1 cellular context compared by ENCODE assay signal in genomic region chr6:89509719-89510339, GRCh38.
TF ChIP-seq lines count a peak whose summit lies in the region.

No MANE protein-coding gene starts in this region.

TF ChIP-seq in K562, 482 proteins besides CTCF, POLR2A, EP300 and RAD21 (continued from another document):
- TF ChIP-seq PBX2 (CRISPR knock-in tag; IDR thresholded peaks at IDR 0.05; ENCODE audit: low read depth) (peak; percentile 35; the same call in 1 of the 2 replicates), PBX2 (tag; conservative IDR thresholded peaks at IDR 0.05; ENCODE audit: low read depth) (peak; percentile 80), FOXA3 (CRISPR knock-in tag; conservative IDR thresholded peaks at IDR 0.05 in 1 of 2, IDR thresholded peaks at IDR 0.05 in 1 of 2) (peak in 1 of 2 experiments; percentile 63; a peak in 1 of 4 replicates), TAF1 (IDR thresholded peaks at IDR 0.05; ENCODE audit: control insufficient read depth, extremely low read depth, insufficient read depth, low read length, severe bottlenecking) (no peak), POLR3A (IDR thresholded peaks at IDR 0.05; ENCODE audit: borderline replicate concordance, extremely low read depth, insufficient read depth, insufficient read length) (no peak), FOXJ2 (tag; IDR thresholded peaks at IDR 0.05) (peak; percentile 92), MAFF (IDR thresholded peaks at IDR 0.05; ENCODE audit: low read length) (peak; percentile 1; the same call in 1 of the 2 replicates), ZNF212 (CRISPR knock-in tag; IDR thresholded peaks at IDR 0.05) (no peak), TFE3 (CRISPR knock-in tag; IDR thresholded peaks at IDR 0.05) (peak; percentile 38; the same call in 1 of the 2 replicates), MAZ (CRISPR knock-in tag; conservative IDR thresholded peaks at IDR 0.05 in 1 of 2, IDR thresholded peaks at IDR 0.05 in 1 of 2) (0 out of 4 replicates have a peak, but pooled peaks of 1 of the 2 experiments have one; percentile 18), NFIC (IDR thresholded peaks at IDR 0.05) (peak; percentile 66), MAFG (tag; conservative IDR thresholded peaks at IDR 0.05) (peak; percentile 67), ZC3H11A (IDR thresholded peaks at IDR 0.05; ENCODE audit: low read depth, low read length) (no peak), NR2C2 (CRISPR knock-in tag; IDR thresholded peaks at IDR 0.05) (no peak), NR2C2 (tag; IDR thresholded peaks at IDR 0.05) (peak; percentile 59; the same call in 1 of the 2 replicates), ZNF263 (CRISPR knock-in tag; IDR thresholded peaks at IDR 0.05; ENCODE audit: borderline replicate concordance) (no peak), RBM22 (IDR thresholded peaks at IDR 0.05; ENCODE audit: low read depth, low read length, poor library complexity, severe bottlenecking) (no peak), L3MBTL2 (IDR thresholded peaks at IDR 0.05) (peak; percentile 69), ELF2 (CRISPR knock-in tag; IDR thresholded peaks at IDR 0.05) (no peak), C11orf30 (IDR thresholded peaks at IDR 0.05; ENCODE audit: low read depth) (peak; percentile 69; the same call in 1 of the 2 replicates), ZNF561 (CRISPR knock-in tag; conservative IDR thresholded peaks at IDR 0.05) (no peak), ARID3A (IDR thresholded peaks at IDR 0.05; ENCODE audit: borderline replicate concordance, low read depth, low read length) (no peak), ZNF316 (IDR thresholded peaks at IDR 0.05) (0 out of 2 replicates have a peak, but pooled peaks have one; percentile 6), ATF7 (IDR thresholded peaks at IDR 0.05) (no peak), ESRRA (IDR thresholded peaks at IDR 0.05; ENCODE audit: borderline replicate concordance, low read depth) (peak; percentile 83), MEIS2 (IDR thresholded peaks at IDR 0.05; ENCODE audit: partially characterized antibody) (peak; percentile 89), SNRNP70 (optimal IDR thresholded peaks at IDR 0.05; ENCODE audit: low read depth, low read length) (no peak), NFE2 (IDR thresholded peaks at IDR 0.05; ENCODE audit: low read depth) (peak; percentile 51; the same call in 1 of the 2 replicates), NR4A1 (CRISPR knock-in tag; IDR thresholded peaks at IDR 0.05) (no peak), NR4A1 (tag; IDR thresholded peaks at IDR 0.05) (peak; percentile 48; the same call in 1 of the 2 replicates)
- TF ChIP-seq, protein P1, sequence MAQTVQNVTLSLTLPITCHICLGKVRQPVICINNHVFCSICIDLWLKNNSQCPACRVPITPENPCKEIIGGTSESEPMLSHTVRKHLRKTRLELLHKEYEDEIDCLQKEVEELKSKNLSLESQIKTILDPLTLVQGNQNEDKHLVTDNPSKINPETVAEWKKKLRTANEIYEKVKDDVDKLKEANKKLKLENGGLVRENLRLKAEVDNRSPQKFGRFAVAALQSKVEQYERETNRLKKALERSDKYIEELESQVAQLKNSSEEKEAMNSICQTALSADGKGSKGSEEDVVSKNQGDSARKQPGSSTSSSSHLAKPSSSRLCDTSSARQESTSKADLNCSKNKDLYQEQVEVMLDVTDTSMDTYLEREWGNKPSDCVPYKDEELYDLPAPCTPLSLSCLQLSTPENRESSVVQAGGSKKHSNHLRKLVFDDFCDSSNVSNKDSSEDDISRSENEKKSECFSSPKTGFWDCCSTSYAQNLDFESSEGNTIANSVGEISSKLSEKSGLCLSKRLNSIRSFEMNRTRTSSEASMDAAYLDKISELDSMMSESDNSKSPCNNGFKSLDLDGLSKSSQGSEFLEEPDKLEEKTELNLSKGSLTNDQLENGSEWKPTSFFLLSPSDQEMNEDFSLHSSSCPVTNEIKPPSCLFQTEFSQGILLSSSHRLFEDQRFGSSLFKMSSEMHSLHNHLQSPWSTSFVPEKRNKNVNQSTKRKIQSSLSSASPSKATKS (CRISPR knock-in tag; IDR thresholded peaks at IDR 0.05): no peak
- TF ChIP-seq, protein P2, sequence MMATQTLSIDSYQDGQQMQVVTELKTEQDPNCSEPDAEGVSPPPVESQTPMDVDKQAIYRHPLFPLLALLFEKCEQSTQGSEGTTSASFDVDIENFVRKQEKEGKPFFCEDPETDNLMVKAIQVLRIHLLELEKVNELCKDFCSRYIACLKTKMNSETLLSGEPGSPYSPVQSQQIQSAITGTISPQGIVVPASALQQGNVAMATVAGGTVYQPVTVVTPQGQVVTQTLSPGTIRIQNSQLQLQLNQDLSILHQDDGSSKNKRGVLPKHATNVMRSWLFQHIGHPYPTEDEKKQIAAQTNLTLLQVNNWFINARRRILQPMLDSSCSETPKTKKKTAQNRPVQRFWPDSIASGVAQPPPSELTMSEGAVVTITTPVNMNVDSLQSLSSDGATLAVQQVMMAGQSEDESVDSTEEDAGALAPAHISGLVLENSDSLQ (IDR thresholded peaks at IDR 0.05): peak; percentile 86
TF ChIP-seq in K562: peak in this region for 20.
